ENCODE assay signal across 14 cellular contexts in the genomic region with DNA sequence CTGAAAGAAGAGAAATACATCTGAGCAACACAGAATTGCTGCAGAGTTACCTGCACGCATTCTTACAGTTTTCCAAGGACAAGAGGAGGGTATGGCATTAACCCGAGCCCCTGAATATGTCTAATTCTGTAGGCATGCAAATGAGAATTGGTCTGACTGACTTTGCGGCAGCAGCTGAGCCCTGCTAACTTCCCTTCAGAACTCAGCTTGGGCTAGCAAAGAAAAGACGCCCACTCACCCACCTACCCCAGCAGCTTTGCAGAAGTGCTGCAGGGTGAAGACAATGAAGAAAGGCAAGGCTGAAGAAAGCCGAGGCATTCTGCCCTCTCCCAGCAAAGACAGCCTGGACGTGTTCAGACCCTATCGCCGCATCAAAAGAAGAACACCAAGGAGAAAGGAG.
DNase-seq lines count a peak whose midpoint lies in the region; ATAC-seq and TF ChIP-seq lines count a peak whose summit lies in the region.
"Had no signal": no experiment of that assay in that cellular context is flagged by ENCODE, and none has a peak within 500 bp of the region (broad histone marks: within the 10 kb centered on the region; RNA-seq: fewer than 3 reads in every experiment).

No MANE protein-coding gene starts in this region.

- H3K9me3 ChIP-seq in ovary (no peaks in the 10 kb centered on the region), testis (no peaks in the 10 kb centered on the region)
- H3K9me3 ChIP-seq: suprapubic skin had no signal

- ATAC-seq in activated naive CD8-positive, alpha-beta T cell treated with anti-CD3 and anti-CD28 coated beads, Interleukin-2, amount 50 U/mL, for 24 hours: no peak
- ATAC-seq in HG02884 (IDR thresholded peaks at IDR 0.05; ENCODE audit: unreplicated experiment) (peak; percentile 89), WTC11 (peak; percentile 47)

- no peaks in the 10 kb centered on the region for H3K36me3 ChIP-seq in ovary
- H3K36me3 ChIP-seq in testis (ENCODE audit: low read depth, missing control alignments): no peaks in the 10 kb centered on the region
- H3K36me3 ChIP-seq: brain microvascular endothelial cell, suprapubic skin had no signal

- POLR2A ChIA-PET in WTC11 (lab: Charles Lee): no interaction called here

- no peak for TF ChIP-seq EP300 in ovary (IDR thresholded peaks at IDR 0.05)

- no peak overlapping the region for H3K4me3 Mint-ChIP-seq in activated naive CD8-positive, alpha-beta T cell treated with anti-CD3 and anti-CD28 coated beads for 36 hours
- no peak overlapping the region for H3K4me3 Mint-ChIP-seq in activated naive CD8-positive, alpha-beta T cell treated with anti-CD3 and anti-CD28 coated beads, Interleukin-2, amount 50 U/mL, for 24 hours
- no peak overlapping the region for H3K4me3 Mint-ChIP-seq in WTC11
- H3K4me3 Mint-ChIP-seq: T-helper 1 cell treated with Interleukin-12 subunit alpha and Interleukin-12 subunit beta and Interleukin-4 antibody, amounts not matched to agents 30 μg/mL and 1 μg/mL, for 36 hours had no signal

- H3K27me3 Mint-ChIP-seq in activated naive CD8-positive, alpha-beta T cell treated with anti-CD3 and anti-CD28 coated beads for 36 hours: no peaks in the 10 kb centered on the region
- H3K27me3 Mint-ChIP-seq in activated naive CD8-positive, alpha-beta T cell treated with anti-CD3 and anti-CD28 coated beads, Interleukin-2, amount 50 U/mL, for 24 hours: no peaks in the 10 kb centered on the region
- H3K27me3 Mint-ChIP-seq in WTC11 (ENCODE audit: low read depth): no peaks in the 10 kb centered on the region

- peaks cover 2% of the 10 kb centered on the region for H3K36me3 Mint-ChIP-seq in activated naive CD8-positive, alpha-beta T cell treated with anti-CD3 and anti-CD28 coated beads for 36 hours
- H3K36me3 Mint-ChIP-seq in activated naive CD8-positive, alpha-beta T cell treated with anti-CD3 and anti-CD28 coated beads, Interleukin-2, amount 50 U/mL, for 24 hours (ENCODE audit: low read depth): peaks cover 3% of the 10 kb centered on the region
- no peaks in the 10 kb centered on the region for H3K36me3 Mint-ChIP-seq in WTC11

- peak; percentile 4 for DNase-seq in activated naive CD8-positive, alpha-beta T cell treated with anti-CD3 and anti-CD28 coated beads for 36 hours
- DNase-seq in activated naive CD8-positive, alpha-beta T cell treated with anti-CD3 and anti-CD28 coated beads, Interleukin-2, amount 50 U/mL, for 24 hours: no peak
- DNase-seq in WTC11 (ENCODE audit: low spot score) (no peak), T1000 (lab: John Stamatoyannopoulos, UW) (no peak), ovary (no peak), LoVo (ENCODE audit: low spot score) (no peak), testis (no peak)
- DNase-seq: brain microvascular endothelial cell, DND-41, NCI-H1092 treated with DMSO at 0.1 percent for 48 hours had no signal

- no peaks in the 10 kb centered on the region for H3K4me1 ChIP-seq in ovary (ENCODE audit: insufficient read depth)
- H3K4me1 ChIP-seq in testis: no peaks in the 10 kb centered on the region

- CTCF ChIA-PET in WTC11 (lab: Charles Lee): interaction anchor here (0.6 to 0.8 kb wide), 3 partner anchors 35 to 412 kb away, joined by 3 to 4 read pairs (median 3); no protein-coding TSS in a partner anchor

- H3K9me3 Mint-ChIP-seq in activated naive CD8-positive, alpha-beta T cell treated with anti-CD3 and anti-CD28 coated beads for 36 hours: no peaks in the 10 kb centered on the region
- peaks cover 4% of the 10 kb centered on the region for H3K9me3 Mint-ChIP-seq in activated naive CD8-positive, alpha-beta T cell treated with anti-CD3 and anti-CD28 coated beads, Interleukin-2, amount 50 U/mL, for 24 hours
- H3K9me3 Mint-ChIP-seq in WTC11: no peaks in the 10 kb centered on the region
- H3K9me3 Mint-ChIP-seq: T-helper 1 cell treated with Interleukin-12 subunit alpha and Interleukin-12 subunit beta and Interleukin-4 antibody, amounts not matched to agents 30 μg/mL and 1 μg/mL, for 36 hours had no signal

- peaks cover 13% of the 10 kb centered on the region for H3K4me1 Mint-ChIP-seq in activated naive CD8-positive, alpha-beta T cell treated with anti-CD3 and anti-CD28 coated beads for 36 hours
- peaks cover 4% of the 10 kb centered on the region for H3K4me1 Mint-ChIP-seq in activated naive CD8-positive, alpha-beta T cell treated with anti-CD3 and anti-CD28 coated beads, Interleukin-2, amount 50 U/mL, for 24 hours
- H3K4me1 Mint-ChIP-seq in WTC11: peaks cover 6% of the 10 kb centered on the region; the same call in 1 of the 2 replicates

- intact Hi-C loops in ovary (cut with DNase I): no loop called here
- intact Hi-C loops in testis (cut with DNase I; ENCODE audit: low total_unique reads): no loop called here

- no peak overlapping the region for H3K4me3 ChIP-seq in ovary
- H3K4me3 ChIP-seq in testis: no peak overlapping the region
- H3K4me3 ChIP-seq: suprapubic skin had no signal

- WGBS in ovary, 3 donors: 92 to 96% (median 96%) methylated on average over 8 of the region's 8 CpGs
- 78 to 81% methylated on average over 8 of the region's 8 CpGs for WGBS in testis, 2 donors

- H3K27ac ChIP-seq in ovary: no peak overlapping the region
- H3K27ac ChIP-seq in testis: no peak overlapping the region
- H3K27ac ChIP-seq: brain microvascular endothelial cell, HL-60, suprapubic skin had no signal

- no peak overlapping the region for H3K27ac Mint-ChIP-seq in activated naive CD8-positive, alpha-beta T cell treated with anti-CD3 and anti-CD28 coated beads for 36 hours
- H3K27ac Mint-ChIP-seq in activated naive CD8-positive, alpha-beta T cell treated with anti-CD3 and anti-CD28 coated beads, Interleukin-2, amount 50 U/mL, for 24 hours: no peak overlapping the region
- H3K27ac Mint-ChIP-seq in WTC11: no peak overlapping the region
- H3K27ac Mint-ChIP-seq: T-helper 1 cell treated with Interleukin-12 subunit alpha and Interleukin-12 subunit beta and Interleukin-4 antibody, amounts not matched to agents 30 μg/mL and 1 μg/mL, for 36 hours had no signal

- TF ChIP-seq POLR2A in ovary (IDR thresholded peaks at IDR 0.05) (no peak), testis (IDR thresholded peaks at IDR 0.05) (no peak)

- TF ChIP-seq CTCF in WTC11 (IDR thresholded peaks at IDR 0.05): no peak
- TF ChIP-seq CTCF in ovary (IDR thresholded peaks at IDR 0.05): no peak
- TF ChIP-seq CTCF in testis (IDR thresholded peaks at IDR 0.05): no peak

- H3K27me3 ChIP-seq in ovary: no peaks in the 10 kb centered on the region
- H3K27me3 ChIP-seq in testis: no peaks in the 10 kb centered on the region
- H3K27me3 ChIP-seq: brain microvascular endothelial cell, suprapubic skin had no signal

TF ChIP-seq in WTC11, 78 proteins besides CTCF, POLR2A, EP300 and RAD21 (continues in another document):
- no peak for TF ChIP-seq GRHL2 (CRISPR knock-in tag; IDR thresholded peaks at IDR 0.05; ENCODE audit: insufficient replicate concordance, severe bottlenecking)
- TF ChIP-seq, protein P1, sequence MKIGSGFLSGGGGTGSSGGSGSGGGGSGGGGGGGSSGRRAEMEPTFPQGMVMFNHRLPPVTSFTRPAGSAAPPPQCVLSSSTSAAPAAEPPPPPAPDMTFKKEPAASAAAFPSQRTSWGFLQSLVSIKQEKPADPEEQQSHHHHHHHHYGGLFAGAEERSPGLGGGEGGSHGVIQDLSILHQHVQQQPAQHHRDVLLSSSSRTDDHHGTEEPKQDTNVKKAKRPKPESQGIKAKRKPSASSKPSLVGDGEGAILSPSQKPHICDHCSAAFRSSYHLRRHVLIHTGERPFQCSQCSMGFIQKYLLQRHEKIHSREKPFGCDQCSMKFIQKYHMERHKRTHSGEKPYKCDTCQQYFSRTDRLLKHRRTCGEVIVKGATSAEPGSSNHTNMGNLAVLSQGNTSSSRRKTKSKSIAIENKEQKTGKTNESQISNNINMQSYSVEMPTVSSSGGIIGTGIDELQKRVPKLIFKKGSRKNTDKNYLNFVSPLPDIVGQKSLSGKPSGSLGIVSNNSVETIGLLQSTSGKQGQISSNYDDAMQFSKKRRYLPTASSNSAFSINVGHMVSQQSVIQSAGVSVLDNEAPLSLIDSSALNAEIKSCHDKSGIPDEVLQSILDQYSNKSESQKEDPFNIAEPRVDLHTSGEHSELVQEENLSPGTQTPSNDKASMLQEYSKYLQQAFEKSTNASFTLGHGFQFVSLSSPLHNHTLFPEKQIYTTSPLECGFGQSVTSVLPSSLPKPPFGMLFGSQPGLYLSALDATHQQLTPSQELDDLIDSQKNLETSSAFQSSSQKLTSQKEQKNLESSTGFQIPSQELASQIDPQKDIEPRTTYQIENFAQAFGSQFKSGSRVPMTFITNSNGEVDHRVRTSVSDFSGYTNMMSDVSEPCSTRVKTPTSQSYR (CRISPR knock-in tag; IDR thresholded peaks at IDR 0.05): no peak
- no peak for TF ChIP-seq RORB (CRISPR knock-in tag; IDR thresholded peaks at IDR 0.05)
- TF ChIP-seq MXD4 (CRISPR knock-in tag; IDR thresholded peaks at IDR 0.05; ENCODE audit: borderline replicate concordance): no peak
- TF ChIP-seq, protein P2, sequence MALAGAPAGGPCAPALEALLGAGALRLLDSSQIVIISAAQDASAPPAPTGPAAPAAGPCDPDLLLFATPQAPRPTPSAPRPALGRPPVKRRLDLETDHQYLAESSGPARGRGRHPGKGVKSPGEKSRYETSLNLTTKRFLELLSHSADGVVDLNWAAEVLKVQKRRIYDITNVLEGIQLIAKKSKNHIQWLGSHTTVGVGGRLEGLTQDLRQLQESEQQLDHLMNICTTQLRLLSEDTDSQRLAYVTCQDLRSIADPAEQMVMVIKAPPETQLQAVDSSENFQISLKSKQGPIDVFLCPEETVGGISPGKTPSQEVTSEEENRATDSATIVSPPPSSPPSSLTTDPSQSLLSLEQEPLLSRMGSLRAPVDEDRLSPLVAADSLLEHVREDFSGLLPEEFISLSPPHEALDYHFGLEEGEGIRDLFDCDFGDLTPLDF (CRISPR knock-in tag; IDR thresholded peaks at IDR 0.05): no peak
- TF ChIP-seq ESRRA (CRISPR knock-in tag; IDR thresholded peaks at IDR 0.05; ENCODE audit: borderline replicate concordance): no peak
- no peak for TF ChIP-seq EMX1 (CRISPR knock-in tag; IDR thresholded peaks at IDR 0.05)
- TF ChIP-seq, protein P3, sequence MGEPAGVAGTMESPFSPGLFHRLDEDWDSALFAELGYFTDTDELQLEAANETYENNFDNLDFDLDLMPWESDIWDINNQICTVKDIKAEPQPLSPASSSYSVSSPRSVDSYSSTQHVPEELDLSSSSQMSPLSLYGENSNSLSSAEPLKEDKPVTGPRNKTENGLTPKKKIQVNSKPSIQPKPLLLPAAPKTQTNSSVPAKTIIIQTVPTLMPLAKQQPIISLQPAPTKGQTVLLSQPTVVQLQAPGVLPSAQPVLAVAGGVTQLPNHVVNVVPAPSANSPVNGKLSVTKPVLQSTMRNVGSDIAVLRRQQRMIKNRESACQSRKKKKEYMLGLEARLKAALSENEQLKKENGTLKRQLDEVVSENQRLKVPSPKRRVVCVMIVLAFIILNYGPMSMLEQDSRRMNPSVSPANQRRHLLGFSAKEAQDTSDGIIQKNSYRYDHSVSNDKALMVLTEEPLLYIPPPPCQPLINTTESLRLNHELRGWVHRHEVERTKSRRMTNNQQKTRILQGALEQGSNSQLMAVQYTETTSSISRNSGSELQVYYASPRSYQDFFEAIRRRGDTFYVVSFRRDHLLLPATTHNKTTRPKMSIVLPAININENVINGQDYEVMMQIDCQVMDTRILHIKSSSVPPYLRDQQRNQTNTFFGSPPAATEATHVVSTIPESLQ (CRISPR knock-in tag; IDR thresholded peaks at IDR 0.05): no peak
- no peak for TF ChIP-seq NFATC4 (CRISPR knock-in tag; IDR thresholded peaks at IDR 0.05)
